Comparison of ENCODE assay signal across 1 cellular context in the genomic region with DNA sequence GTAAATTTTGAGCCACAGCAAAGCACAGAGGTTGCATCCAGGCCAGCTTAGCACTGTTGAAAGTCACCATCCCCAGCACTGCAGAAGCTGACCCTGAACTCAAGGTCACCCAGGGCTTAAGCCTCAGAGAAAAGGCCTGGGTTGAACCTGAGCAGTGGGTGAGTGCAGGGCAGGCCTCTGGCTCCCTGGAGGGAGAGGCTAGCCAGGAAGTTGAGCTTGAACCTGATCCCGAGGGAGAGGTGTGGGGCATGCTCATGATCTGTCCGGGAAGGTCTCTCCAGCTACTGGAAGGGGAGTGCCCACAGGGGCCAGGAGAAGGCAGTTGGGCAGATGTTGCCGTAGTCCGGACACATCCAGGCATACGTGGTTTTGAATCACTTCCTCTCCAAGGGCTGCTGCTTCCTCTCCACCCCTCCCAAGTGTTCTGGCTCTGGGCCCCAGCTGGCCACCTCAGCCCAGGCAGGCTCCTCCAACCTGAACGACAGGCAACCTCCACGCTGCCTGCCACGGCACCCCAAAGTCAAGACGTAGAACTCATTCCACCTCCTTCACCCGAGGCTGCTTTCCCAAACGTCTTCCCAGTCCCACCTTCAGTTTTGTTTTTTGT.
TF ChIP-seq lines count a peak whose summit lies in the region.

No MANE protein-coding gene starts in this region.

TF ChIP-seq in HepG2, 621 proteins besides CTCF, POLR2A, EP300 and RAD21 (continued from another document and continues in another):
- TF ChIP-seq, protein P1, sequence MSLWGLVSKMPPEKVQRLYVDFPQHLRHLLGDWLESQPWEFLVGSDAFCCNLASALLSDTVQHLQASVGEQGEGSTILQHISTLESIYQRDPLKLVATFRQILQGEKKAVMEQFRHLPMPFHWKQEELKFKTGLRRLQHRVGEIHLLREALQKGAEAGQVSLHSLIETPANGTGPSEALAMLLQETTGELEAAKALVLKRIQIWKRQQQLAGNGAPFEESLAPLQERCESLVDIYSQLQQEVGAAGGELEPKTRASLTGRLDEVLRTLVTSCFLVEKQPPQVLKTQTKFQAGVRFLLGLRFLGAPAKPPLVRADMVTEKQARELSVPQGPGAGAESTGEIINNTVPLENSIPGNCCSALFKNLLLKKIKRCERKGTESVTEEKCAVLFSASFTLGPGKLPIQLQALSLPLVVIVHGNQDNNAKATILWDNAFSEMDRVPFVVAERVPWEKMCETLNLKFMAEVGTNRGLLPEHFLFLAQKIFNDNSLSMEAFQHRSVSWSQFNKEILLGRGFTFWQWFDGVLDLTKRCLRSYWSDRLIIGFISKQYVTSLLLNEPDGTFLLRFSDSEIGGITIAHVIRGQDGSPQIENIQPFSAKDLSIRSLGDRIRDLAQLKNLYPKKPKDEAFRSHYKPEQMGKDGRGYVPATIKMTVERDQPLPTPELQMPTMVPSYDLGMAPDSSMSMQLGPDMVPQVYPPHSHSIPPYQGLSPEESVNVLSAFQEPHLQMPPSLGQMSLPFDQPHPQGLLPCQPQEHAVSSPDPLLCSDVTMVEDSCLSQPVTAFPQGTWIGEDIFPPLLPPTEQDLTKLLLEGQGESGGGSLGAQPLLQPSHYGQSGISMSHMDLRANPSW (CRISPR knock-in tag; IDR thresholded peaks at IDR 0.05; ENCODE audit: borderline replicate concordance), result 0 out of 2 replicates have a peak, but pooled peaks have one; percentile 20
- no peak for TF ChIP-seq ZNF839 (CRISPR knock-in tag; IDR thresholded peaks at IDR 0.05; ENCODE audit: borderline replicate concordance)
- TF ChIP-seq RXRB (CRISPR knock-in tag; IDR thresholded peaks at IDR 0.05; ENCODE audit: borderline replicate concordance), result peak; percentile 100
- TF ChIP-seq FOSL1 (CRISPR knock-in tag; IDR thresholded peaks at IDR 0.05; ENCODE audit: borderline replicate concordance), result no peak
- TF ChIP-seq ZFP41 (CRISPR knock-in tag; IDR thresholded peaks at IDR 0.05; ENCODE audit: borderline replicate concordance), result no peak; the same call in 1 of the 2 replicates
- TF ChIP-seq, protein P2, sequence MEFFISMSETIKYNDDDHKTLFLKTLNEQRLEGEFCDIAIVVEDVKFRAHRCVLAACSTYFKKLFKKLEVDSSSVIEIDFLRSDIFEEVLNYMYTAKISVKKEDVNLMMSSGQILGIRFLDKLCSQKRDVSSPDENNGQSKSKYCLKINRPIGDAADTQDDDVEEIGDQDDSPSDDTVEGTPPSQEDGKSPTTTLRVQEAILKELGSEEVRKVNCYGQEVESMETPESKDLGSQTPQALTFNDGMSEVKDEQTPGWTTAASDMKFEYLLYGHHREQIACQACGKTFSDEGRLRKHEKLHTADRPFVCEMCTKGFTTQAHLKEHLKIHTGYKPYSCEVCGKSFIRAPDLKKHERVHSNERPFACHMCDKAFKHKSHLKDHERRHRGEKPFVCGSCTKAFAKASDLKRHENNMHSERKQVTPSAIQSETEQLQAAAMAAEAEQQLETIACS (CRISPR knock-in tag; IDR thresholded peaks at IDR 0.05), result no peak
- no peak for TF ChIP-seq GTF3A (CRISPR knock-in tag; conservative IDR thresholded peaks at IDR 0.05)
- peak; percentile 90 for TF ChIP-seq ELF3 (CRISPR knock-in tag; IDR thresholded peaks at IDR 0.05)
- TF ChIP-seq ISL2 (CRISPR knock-in tag; IDR thresholded peaks at IDR 0.05), result peak; percentile 89
- TF ChIP-seq EHMT2 (IDR thresholded peaks at IDR 0.05; ENCODE audit: borderline replicate concordance, low read depth, low read length), result no peak
- no peak for TF ChIP-seq ZNF737 (CRISPR knock-in tag; IDR thresholded peaks at IDR 0.05; ENCODE audit: borderline replicate concordance)
- TF ChIP-seq, protein P3, sequence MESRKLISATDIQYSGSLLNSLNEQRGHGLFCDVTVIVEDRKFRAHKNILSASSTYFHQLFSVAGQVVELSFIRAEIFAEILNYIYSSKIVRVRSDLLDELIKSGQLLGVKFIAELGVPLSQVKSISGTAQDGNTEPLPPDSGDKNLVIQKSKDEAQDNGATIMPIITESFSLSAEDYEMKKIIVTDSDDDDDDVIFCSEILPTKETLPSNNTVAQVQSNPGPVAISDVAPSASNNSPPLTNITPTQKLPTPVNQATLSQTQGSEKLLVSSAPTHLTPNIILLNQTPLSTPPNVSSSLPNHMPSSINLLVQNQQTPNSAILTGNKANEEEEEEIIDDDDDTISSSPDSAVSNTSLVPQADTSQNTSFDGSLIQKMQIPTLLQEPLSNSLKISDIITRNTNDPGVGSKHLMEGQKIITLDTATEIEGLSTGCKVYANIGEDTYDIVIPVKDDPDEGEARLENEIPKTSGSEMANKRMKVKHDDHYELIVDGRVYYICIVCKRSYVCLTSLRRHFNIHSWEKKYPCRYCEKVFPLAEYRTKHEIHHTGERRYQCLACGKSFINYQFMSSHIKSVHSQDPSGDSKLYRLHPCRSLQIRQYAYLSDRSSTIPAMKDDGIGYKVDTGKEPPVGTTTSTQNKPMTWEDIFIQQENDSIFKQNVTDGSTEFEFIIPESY (CRISPR knock-in tag; IDR thresholded peaks at IDR 0.05), result peak; percentile 48
- TF ChIP-seq RNF2 (conservative IDR thresholded peaks at IDR 0.05; ENCODE audit: low read depth), result 0 out of 2 replicates have a peak, but pooled peaks have one; percentile 19
- peak; percentile 89 for TF ChIP-seq SPEN (CRISPR knock-in tag; IDR thresholded peaks at IDR 0.05; ENCODE audit: low read depth)
- TF ChIP-seq, protein P4, sequence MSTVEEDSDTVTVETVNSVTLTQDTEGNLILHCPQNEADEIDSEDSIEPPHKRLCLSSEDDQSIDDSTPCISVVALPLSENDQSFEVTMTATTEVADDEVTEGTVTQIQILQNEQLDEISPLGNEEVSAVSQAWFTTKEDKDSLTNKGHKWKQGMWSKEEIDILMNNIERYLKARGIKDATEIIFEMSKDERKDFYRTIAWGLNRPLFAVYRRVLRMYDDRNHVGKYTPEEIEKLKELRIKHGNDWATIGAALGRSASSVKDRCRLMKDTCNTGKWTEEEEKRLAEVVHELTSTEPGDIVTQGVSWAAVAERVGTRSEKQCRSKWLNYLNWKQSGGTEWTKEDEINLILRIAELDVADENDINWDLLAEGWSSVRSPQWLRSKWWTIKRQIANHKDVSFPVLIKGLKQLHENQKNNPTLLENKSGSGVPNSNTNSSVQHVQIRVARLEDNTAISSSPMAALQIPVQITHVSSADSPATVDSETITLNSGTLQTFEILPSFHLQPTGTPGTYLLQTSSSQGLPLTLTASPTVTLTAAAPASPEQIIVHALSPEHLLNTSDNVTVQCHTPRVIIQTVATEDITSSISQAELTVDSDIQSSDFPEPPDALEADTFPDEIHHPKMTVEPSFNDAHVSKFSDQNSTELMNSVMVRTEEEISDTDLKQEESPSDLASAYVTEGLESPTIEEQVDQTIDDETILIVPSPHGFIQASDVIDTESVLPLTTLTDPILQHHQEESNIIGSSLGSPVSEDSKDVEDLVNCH (CRISPR knock-in tag; IDR thresholded peaks at IDR 0.05), result no peak
- peak; percentile 60 for TF ChIP-seq AGO1 (IDR thresholded peaks at IDR 0.05; ENCODE audit: low read depth, low read length, poor library complexity, severe bottlenecking)
- TF ChIP-seq, protein P5, sequence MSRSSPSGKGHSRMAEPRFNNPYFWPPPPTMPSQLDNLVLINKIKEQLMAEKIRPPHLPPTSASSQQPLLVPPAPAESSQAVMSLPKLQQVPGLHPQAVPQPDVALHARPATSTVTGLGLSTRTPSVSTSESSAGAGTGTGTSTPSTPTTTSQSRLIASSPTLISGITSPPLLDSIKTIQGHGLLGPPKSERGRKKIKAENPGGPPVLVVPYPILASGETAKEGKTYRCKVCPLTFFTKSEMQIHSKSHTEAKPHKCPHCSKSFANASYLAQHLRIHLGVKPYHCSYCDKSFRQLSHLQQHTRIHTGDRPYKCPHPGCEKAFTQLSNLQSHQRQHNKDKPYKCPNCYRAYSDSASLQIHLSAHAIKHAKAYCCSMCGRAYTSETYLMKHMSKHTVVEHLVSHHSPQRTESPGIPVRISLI (CRISPR knock-in tag; IDR thresholded peaks at IDR 0.05; ENCODE audit: borderline replicate concordance), result peak; percentile 70; the same call in 1 of the 2 replicates
- no peak for TF ChIP-seq ZNF484 (CRISPR knock-in tag; IDR thresholded peaks at IDR 0.05; ENCODE audit: borderline replicate concordance, low read depth)
- peak; percentile 89; the same call in 1 of the 2 replicates for TF ChIP-seq KLF6 (CRISPR knock-in tag; IDR thresholded peaks at IDR 0.05)
- TF ChIP-seq BCL6 (CRISPR knock-in tag; IDR thresholded peaks at IDR 0.05), result peak; percentile 97
- no peak for TF ChIP-seq ZNF160 (CRISPR knock-in tag; IDR thresholded peaks at IDR 0.05)
- 0 out of 2 replicates have a peak, but pooled peaks have one; percentile 38 for TF ChIP-seq KLF13 (CRISPR knock-in tag; IDR thresholded peaks at IDR 0.05)
- TF ChIP-seq, protein P6, sequence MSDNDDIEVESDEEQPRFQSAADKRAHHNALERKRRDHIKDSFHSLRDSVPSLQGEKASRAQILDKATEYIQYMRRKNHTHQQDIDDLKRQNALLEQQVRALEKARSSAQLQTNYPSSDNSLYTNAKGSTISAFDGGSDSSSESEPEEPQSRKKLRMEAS (IDR thresholded peaks at IDR 0.05), result peak; percentile 42; the same call in 1 of the 2 replicates
- no peak for TF ChIP-seq ZNF101 (CRISPR knock-in tag; IDR thresholded peaks at IDR 0.05; ENCODE audit: borderline replicate concordance, low read depth)
- peak; percentile 42; the same call in 1 of the 2 replicates for TF ChIP-seq NFYC (CRISPR knock-in tag; IDR thresholded peaks at IDR 0.05)
- TF ChIP-seq SALL1 (CRISPR knock-in tag; IDR thresholded peaks at IDR 0.05), result peak; percentile 92
- TF ChIP-seq, protein P7, sequence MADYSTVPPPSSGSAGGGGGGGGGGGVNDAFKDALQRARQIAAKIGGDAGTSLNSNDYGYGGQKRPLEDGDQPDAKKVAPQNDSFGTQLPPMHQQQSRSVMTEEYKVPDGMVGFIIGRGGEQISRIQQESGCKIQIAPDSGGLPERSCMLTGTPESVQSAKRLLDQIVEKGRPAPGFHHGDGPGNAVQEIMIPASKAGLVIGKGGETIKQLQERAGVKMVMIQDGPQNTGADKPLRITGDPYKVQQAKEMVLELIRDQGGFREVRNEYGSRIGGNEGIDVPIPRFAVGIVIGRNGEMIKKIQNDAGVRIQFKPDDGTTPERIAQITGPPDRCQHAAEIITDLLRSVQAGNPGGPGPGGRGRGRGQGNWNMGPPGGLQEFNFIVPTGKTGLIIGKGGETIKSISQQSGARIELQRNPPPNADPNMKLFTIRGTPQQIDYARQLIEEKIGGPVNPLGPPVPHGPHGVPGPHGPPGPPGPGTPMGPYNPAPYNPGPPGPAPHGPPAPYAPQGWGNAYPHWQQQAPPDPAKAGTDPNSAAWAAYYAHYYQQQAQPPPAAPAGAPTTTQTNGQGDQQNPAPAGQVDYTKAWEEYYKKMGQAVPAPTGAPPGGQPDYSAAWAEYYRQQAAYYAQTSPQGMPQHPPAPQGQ (CRISPR knock-in tag; IDR thresholded peaks at IDR 0.05; ENCODE audit: borderline replicate concordance), result peak; percentile 99; the same call in 1 of the 2 replicates
- peak; percentile 80 for TF ChIP-seq SP5 (CRISPR knock-in tag; IDR thresholded peaks at IDR 0.05; ENCODE audit: borderline replicate concordance, low read depth)
- TF ChIP-seq, protein P8, sequence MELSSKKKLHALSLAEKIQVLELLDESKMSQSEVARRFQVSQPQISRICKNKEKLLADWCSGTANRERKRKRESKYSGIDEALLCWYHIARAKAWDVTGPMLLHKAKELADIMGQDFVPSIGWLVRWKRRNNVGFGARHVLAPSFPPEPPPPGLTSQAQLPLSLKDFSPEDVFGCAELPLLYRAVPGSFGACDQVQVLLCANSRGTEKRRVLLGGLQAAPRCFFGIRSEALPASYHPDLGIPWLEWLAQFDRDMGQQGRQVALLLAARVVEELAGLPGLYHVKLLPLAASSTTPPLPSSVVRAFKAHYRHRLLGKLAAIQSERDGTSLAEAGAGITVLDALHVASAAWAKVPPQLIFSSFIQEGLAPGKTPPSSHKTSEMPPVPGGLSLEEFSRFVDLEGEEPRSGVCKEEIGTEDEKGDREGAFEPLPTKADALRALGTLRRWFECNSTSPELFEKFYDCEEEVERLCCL (CRISPR knock-in tag; IDR thresholded peaks at IDR 0.05; ENCODE audit: borderline replicate concordance), result no peak
- TF ChIP-seq, protein P9, sequence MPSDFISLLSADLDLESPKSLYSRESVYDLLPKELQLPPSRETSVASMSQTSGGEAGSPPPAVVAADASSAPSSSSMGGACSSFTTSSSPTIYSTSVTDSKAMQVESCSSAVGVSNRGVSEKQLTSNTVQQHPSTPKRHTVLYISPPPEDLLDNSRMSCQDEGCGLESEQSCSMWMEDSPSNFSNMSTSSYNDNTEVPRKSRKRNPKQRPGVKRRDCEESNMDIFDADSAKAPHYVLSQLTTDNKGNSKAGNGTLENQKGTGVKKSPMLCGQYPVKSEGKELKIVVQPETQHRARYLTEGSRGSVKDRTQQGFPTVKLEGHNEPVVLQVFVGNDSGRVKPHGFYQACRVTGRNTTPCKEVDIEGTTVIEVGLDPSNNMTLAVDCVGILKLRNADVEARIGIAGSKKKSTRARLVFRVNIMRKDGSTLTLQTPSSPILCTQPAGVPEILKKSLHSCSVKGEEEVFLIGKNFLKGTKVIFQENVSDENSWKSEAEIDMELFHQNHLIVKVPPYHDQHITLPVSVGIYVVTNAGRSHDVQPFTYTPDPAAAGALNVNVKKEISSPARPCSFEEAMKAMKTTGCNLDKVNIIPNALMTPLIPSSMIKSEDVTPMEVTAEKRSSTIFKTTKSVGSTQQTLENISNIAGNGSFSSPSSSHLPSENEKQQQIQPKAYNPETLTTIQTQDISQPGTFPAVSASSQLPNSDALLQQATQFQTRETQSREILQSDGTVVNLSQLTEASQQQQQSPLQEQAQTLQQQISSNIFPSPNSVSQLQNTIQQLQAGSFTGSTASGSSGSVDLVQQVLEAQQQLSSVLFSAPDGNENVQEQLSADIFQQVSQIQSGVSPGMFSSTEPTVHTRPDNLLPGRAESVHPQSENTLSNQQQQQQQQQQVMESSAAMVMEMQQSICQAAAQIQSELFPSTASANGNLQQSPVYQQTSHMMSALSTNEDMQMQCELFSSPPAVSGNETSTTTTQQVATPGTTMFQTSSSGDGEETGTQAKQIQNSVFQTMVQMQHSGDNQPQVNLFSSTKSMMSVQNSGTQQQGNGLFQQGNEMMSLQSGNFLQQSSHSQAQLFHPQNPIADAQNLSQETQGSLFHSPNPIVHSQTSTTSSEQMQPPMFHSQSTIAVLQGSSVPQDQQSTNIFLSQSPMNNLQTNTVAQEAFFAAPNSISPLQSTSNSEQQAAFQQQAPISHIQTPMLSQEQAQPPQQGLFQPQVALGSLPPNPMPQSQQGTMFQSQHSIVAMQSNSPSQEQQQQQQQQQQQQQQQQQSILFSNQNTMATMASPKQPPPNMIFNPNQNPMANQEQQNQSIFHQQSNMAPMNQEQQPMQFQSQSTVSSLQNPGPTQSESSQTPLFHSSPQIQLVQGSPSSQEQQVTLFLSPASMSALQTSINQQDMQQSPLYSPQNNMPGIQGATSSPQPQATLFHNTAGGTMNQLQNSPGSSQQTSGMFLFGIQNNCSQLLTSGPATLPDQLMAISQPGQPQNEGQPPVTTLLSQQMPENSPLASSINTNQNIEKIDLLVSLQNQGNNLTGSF (CRISPR knock-in tag; IDR thresholded peaks at IDR 0.05), result no peak; the same call in 1 of the 2 replicates
- no peak for TF ChIP-seq TCF7 (IDR thresholded peaks at IDR 0.05; ENCODE audit: low read depth)
- TF ChIP-seq KDM5B (CRISPR knock-in tag; IDR thresholded peaks at IDR 0.05; ENCODE audit: borderline replicate concordance), result peak; percentile 52; the same call in 1 of the 2 replicates
- TF ChIP-seq HDAC6 (IDR thresholded peaks at IDR 0.05; ENCODE audit: low read depth, low read length), result no peak
- TF ChIP-seq ZNF777 (CRISPR knock-in tag; IDR thresholded peaks at IDR 0.05), result no peak; the same call in 1 of the 2 replicates
